ENCODE assay signal across 1 cellular context in the genomic region with DNA sequence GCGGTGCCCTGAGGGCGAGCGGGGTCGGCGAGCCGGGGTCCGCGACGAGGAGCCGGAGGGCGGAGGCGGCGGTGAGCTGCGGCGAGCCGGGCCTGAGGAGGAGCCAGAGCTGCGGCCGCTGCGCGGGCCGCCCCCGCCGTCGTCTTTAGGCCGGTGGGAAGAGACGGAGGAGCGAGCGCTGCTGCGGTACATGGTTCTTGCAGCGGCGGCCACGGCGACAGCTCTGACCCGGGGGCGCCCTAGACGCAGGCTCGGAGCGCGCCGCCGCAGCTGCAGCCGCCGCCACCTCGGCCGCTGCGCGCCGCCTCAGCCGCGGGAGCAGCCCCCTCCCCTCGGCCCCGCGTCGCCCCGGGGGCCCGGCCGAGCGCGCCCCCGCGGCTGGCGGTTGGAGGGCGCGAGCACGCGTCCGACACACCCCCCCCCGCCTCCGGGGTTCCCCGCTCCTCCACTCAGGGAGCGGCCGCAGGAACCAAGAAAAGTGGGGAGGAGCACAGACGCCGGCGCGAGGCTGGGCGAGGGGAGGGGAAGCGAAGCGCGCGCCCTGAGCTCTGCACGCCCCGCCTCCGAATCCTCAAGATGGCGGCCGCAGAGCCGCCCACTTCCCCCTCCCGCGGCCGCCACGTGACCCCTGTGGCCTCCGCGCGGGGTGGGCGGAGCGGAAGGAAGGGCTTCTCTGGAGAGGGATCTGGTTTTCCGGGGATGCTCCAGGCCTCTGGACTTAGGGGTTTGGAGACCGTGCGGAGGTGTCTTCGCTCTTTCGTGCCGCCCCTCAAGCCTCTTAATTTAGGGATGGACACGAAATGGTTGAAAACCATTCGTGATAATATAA.
TF ChIP-seq lines count a peak whose summit lies in the region.

A gene with protein sequence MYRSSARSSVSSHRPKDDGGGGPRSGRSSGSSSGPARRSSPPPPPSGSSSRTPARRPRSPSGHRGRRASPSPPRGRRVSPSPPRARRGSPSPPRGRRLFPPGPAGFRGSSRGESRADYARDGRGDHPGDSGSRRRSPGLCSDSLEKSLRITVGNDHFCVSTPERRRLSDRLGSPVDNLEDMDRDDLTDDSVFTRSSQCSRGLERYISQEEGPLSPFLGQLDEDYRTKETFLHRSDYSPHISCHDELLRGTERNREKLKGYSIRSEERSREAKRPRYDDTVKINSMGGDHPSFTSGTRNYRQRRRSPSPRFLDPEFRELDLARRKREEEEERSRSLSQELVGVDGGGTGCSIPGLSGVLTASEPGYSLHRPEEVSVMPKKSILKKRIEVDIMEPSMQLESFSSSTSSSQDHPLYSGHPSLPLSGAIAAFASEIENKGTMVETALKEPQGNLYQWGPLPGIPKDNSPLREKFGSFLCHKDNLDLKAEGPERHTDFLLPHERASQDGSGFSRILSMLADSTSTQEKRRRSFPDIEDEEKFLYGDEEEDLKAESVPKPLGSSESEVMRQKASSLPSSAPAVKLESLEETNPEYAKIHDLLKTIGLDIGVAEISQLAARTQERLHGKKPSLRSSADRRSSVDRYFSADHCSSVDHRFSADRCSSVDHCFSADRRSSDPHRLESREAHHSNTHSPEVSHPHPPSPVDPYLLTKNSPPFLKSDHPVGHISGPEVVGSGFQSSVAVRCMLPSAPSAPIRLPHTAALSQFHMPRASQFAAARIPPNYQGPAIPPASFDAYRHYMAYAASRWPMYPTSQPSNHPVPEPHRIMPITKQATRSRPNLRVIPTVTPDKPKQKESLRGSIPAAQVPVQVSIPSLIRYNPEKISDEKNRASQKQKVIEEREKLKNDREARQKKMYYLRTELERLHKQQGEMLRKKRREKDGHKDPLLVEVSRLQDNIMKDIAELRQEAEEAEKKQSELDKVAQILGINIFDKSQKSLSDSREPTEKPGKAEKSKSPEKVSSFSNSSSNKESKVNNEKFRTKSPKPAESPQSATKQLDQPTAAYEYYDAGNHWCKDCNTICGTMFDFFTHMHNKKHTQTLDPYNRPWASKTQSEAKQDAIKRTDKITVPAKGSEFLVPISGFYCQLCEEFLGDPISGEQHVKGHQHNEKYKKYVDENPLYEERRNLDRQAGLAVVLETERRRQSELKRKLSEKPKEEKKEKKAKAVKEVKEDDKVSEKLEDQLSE (N-terminal part only) (minus strand): TSS at position 474 of the 829 bp plus-strand sequence. CDS start 282 bp downstream, at position 192.

TF ChIP-seq in GM12878, 131 proteins besides CTCF, POLR2A, EP300 and RAD21 (continued from another document and continues in another):
- TF ChIP-seq, protein P1, sequence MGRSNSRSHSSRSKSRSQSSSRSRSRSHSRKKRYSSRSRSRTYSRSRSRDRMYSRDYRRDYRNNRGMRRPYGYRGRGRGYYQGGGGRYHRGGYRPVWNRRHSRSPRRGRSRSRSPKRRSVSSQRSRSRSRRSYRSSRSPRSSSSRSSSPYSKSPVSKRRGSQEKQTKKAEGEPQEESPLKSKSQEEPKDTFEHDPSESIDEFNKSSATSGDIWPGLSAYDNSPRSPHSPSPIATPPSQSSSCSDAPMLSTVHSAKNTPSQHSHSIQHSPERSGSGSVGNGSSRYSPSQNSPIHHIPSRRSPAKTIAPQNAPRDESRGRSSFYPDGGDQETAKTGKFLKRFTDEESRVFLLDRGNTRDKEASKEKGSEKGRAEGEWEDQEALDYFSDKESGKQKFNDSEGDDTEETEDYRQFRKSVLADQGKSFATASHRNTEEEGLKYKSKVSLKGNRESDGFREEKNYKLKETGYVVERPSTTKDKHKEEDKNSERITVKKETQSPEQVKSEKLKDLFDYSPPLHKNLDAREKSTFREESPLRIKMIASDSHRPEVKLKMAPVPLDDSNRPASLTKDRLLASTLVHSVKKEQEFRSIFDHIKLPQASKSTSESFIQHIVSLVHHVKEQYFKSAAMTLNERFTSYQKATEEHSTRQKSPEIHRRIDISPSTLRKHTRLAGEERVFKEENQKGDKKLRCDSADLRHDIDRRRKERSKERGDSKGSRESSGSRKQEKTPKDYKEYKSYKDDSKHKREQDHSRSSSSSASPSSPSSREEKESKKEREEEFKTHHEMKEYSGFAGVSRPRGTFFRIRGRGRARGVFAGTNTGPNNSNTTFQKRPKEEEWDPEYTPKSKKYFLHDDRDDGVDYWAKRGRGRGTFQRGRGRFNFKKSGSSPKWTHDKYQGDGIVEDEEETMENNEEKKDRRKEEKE (IDR thresholded peaks at IDR 0.05): no peak
- TF ChIP-seq RFX5 (IDR thresholded peaks at IDR 0.05; ENCODE audit: low read depth, low read length) (no peak), HDGF (IDR thresholded peaks at IDR 0.05) (0 out of 2 replicates have a peak, but pooled peaks have one; percentile 25), BACH1 (IDR thresholded peaks at IDR 0.05; ENCODE audit: borderline replicate concordance) (no peak; the same call in none of the 2 replicates), ZNF24 (IDR thresholded peaks at IDR 0.05) (no peak), SMARCA5 (IDR thresholded peaks at IDR 0.05) (peak; percentile 84), NFXL1 (IDR thresholded peaks at IDR 0.05; ENCODE audit: borderline replicate concordance) (no peak), RAD51 (IDR thresholded peaks at IDR 0.05) (peak; percentile 94), RUNX3 (IDR thresholded peaks at IDR 0.05; ENCODE audit: low read length) (peak; percentile 72), FOS (IDR thresholded peaks at IDR 0.05; ENCODE audit: borderline replicate concordance, extremely low read depth, insufficient read length) (no peak), NBN (IDR thresholded peaks at IDR 0.05) (peak; percentile 67; the same call in 1 of the 2 replicates), MYC (IDR thresholded peaks at IDR 0.05; ENCODE audit: insufficient read depth, insufficient read length, insufficient replicate concordance, low read length, severe bottlenecking) (no peak), SIN3A (IDR thresholded peaks at IDR 0.05; ENCODE audit: low read depth, low read length) (no peak), DPF2 (IDR thresholded peaks at IDR 0.05) (peak; percentile 72), BHLHE40 (IDR thresholded peaks at IDR 0.05; ENCODE audit: borderline replicate concordance in 1 of 2, low read depth in 2 of 2, low read length in 1 of 2) (peak; percentile 87 to 93)
- TF ChIP-seq, protein P2, sequence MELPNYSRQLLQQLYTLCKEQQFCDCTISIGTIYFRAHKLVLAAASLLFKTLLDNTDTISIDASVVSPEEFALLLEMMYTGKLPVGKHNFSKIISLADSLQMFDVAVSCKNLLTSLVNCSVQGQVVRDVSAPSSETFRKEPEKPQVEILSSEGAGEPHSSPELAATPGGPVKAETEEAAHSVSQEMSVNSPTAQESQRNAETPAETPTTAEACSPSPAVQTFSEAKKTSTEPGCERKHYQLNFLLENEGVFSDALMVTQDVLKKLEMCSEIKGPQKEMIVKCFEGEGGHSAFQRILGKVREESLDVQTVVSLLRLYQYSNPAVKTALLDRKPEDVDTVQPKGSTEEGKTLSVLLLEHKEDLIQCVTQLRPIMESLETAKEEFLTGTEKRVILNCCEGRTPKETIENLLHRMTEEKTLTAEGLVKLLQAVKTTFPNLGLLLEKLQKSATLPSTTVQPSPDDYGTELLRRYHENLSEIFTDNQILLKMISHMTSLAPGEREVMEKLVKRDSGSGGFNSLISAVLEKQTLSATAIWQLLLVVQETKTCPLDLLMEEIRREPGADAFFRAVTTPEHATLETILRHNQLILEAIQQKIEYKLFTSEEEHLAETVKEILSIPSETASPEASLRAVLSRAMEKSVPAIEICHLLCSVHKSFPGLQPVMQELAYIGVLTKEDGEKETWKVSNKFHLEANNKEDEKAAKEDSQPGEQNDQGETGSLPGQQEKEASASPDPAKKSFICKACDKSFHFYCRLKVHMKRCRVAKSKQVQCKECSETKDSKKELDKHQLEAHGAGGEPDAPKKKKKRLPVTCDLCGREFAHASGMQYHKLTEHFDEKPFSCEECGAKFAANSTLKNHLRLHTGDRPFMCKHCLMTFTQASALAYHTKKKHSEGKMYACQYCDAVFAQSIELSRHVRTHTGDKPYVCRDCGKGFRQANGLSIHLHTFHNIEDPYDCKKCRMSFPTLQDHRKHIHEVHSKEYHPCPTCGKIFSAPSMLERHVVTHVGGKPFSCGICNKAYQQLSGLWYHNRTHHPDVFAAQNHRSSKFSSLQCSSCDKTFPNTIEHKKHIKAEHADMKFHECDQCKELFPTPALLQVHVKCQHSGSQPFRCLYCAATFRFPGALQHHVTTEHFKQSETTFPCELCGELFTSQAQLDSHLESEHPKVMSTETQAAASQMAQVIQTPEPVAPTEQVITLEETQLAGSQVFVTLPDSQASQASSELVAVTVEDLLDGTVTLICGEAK (IDR thresholded peaks at IDR 0.05; ENCODE audit: borderline replicate concordance): no peak; the same call in 1 of the 2 replicates
- TF ChIP-seq, protein P3, sequence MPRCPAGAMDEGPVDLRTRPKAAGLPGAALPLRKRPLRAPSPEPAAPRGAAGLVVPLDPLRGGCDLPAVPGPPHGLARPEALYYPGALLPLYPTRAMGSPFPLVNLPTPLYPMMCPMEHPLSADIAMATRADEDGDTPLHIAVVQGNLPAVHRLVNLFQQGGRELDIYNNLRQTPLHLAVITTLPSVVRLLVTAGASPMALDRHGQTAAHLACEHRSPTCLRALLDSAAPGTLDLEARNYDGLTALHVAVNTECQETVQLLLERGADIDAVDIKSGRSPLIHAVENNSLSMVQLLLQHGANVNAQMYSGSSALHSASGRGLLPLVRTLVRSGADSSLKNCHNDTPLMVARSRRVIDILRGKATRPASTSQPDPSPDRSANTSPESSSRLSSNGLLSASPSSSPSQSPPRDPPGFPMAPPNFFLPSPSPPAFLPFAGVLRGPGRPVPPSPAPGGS (IDR thresholded peaks at IDR 0.05; ENCODE audit: borderline replicate concordance, insufficient read depth, low read depth, low read length, poor library complexity, severe bottlenecking): no peak
- TF ChIP-seq, protein P4, sequence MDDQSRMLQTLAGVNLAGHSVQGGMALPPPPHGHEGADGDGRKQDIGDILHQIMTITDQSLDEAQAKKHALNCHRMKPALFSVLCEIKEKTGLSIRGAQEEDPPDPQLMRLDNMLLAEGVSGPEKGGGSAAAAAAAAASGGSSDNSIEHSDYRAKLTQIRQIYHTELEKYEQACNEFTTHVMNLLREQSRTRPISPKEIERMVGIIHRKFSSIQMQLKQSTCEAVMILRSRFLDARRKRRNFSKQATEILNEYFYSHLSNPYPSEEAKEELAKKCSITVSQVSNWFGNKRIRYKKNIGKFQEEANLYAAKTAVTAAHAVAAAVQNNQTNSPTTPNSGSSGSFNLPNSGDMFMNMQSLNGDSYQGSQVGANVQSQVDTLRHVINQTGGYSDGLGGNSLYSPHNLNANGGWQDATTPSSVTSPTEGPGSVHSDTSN (IDR thresholded peaks at IDR 0.05; ENCODE audit: insufficient replicate concordance, low read depth, low read length): no peak
- TF ChIP-seq, protein P5, sequence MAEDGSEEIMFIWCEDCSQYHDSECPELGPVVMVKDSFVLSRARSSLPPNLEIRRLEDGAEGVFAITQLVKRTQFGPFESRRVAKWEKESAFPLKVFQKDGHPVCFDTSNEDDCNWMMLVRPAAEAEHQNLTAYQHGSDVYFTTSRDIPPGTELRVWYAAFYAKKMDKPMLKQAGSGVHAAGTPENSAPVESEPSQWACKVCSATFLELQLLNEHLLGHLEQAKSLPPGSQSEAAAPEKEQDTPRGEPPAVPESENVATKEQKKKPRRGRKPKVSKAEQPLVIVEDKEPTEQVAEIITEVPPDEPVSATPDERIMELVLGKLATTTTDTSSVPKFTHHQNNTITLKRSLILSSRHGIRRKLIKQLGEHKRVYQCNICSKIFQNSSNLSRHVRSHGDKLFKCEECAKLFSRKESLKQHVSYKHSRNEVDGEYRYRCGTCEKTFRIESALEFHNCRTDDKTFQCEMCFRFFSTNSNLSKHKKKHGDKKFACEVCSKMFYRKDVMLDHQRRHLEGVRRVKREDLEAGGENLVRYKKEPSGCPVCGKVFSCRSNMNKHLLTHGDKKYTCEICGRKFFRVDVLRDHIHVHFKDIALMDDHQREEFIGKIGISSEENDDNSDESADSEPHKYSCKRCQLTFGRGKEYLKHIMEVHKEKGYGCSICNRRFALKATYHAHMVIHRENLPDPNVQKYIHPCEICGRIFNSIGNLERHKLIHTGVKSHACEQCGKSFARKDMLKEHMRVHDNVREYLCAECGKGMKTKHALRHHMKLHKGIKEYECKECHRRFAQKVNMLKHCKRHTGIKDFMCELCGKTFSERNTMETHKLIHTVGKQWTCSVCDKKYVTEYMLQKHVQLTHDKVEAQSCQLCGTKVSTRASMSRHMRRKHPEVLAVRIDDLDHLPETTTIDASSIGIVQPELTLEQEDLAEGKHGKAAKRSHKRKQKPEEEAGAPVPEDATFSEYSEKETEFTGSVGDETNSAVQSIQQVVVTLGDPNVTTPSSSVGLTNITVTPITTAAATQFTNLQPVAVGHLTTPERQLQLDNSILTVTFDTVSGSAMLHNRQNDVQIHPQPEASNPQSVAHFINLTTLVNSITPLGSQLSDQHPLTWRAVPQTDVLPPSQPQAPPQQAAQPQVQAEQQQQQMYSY (CRISPR knock-in tag; IDR thresholded peaks at IDR 0.05): no peak
- TF ChIP-seq, protein P6, sequence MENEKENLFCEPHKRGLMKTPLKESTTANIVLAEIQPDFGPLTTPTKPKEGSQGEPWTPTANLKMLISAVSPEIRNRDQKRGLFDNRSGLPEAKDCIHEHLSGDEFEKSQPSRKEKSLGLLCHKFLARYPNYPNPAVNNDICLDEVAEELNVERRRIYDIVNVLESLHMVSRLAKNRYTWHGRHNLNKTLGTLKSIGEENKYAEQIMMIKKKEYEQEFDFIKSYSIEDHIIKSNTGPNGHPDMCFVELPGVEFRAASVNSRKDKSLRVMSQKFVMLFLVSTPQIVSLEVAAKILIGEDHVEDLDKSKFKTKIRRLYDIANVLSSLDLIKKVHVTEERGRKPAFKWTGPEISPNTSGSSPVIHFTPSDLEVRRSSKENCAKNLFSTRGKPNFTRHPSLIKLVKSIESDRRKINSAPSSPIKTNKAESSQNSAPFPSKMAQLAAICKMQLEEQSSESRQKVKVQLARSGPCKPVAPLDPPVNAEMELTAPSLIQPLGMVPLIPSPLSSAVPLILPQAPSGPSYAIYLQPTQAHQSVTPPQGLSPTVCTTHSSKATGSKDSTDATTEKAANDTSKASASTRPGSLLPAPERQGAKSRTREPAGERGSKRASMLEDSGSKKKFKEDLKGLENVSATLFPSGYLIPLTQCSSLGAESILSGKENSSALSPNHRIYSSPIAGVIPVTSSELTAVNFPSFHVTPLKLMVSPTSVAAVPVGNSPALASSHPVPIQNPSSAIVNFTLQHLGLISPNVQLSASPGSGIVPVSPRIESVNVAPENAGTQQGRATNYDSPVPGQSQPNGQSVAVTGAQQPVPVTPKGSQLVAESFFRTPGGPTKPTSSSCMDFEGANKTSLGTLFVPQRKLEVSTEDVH (IDR thresholded peaks at IDR 0.05; ENCODE audit: low read depth, partially characterized antibody): no peak
